Comparison of ENCODE assay signal across 8 cellular contexts in genomic region chr3:50242778-50243551, GRCh38. TPM values are rescaled to one million over a fixed set of nuclear protein-coding genes. Genes with fewer than 3 reads are reported as not detected.
DNase-seq lines count a peak whose midpoint lies in the region; ATAC-seq, FAIRE-seq and TF ChIP-seq lines count a peak whose summit lies in the region.

No MANE protein-coding gene starts in this region.

- H3K36me3 ChIP-seq in kidney (ENCODE audit: control insufficient read depth in 1 of 2, insufficient read depth in 2 of 2, low read length in 2 of 2) = peaks cover 2 to 3% of the 10 kb centered on the region in 2 donors

- H3K27ac ChIP-seq in CD4-positive, alpha-beta T cell (ENCODE audit: low read depth, low read length) = peak overlapping the region; percentile 80
- peak overlapping the region; percentile 66 to 83 for H3K27ac ChIP-seq in kidney (ENCODE audit: low read depth in 2 of 2, low read length in 2 of 2)

- no peak overlapping the region for H3K4me3 ChIP-seq in kidney (ENCODE audit: low read length in 2 of 2)

- H3K4me3 Mint-ChIP-seq in CD4-positive, alpha-beta T cell = peak overlapping the region; percentile 82
- peak overlapping the region in 4 of 5 experiments; percentile 30 to 62 (median 47) for H3K4me3 Mint-ChIP-seq in brain
- peak overlapping the region; percentile 83 to 85 for H3K4me3 Mint-ChIP-seq in stimulated activated naive B cell treated with anti-CD40 and anti-IgM and Interleukin-4, amounts not matched to agents 10 μg/mL and 1 μg/mL and 100 μg/mL, for 72 hours

- no peak for TF ChIP-seq CTCF in CD4-positive, alpha-beta T cell (IDR thresholded peaks at IDR 0.05)
- TF ChIP-seq CTCF in brain (conservative IDR thresholded peaks at IDR 0.05) (no peak), kidney (IDR thresholded peaks at IDR 0.05; ENCODE audit: borderline replicate concordance, extremely low read depth, insufficient read depth) (peak; percentile 1)

- H3K9me3 Mint-ChIP-seq in CD4-positive, alpha-beta T cell = no peaks in the 10 kb centered on the region
- H3K9me3 Mint-ChIP-seq in brain = no peaks in the 10 kb centered on the region
- H3K9me3 Mint-ChIP-seq in stimulated activated naive B cell treated with anti-CD40 and anti-IgM and Interleukin-4, amounts not matched to agents 10 μg/mL and 1 μg/mL and 100 μg/mL, for 72 hours = no peaks in the 10 kb centered on the region

- H3K27ac Mint-ChIP-seq in CD4-positive, alpha-beta T cell = peak overlapping the region; percentile 92
- H3K27ac Mint-ChIP-seq in brain = peak overlapping the region; percentile 83 to 99 (median 96)
- H3K27ac Mint-ChIP-seq in stimulated activated naive B cell treated with anti-CD40 and anti-IgM and Interleukin-4, amounts not matched to agents 10 μg/mL and 1 μg/mL and 100 μg/mL, for 72 hours = peak overlapping the region; percentile 97

- no peak for FAIRE-seq in kidney (lab: Jason Lieb, UNC)

- POLR2A ChIA-PET in CD4-positive, alpha-beta T cell (lab: Charles Lee) = interaction anchor here (0.8 to 7.4 kb wide), 2 partner anchors 9 to 15 kb away, joined by 3 to 55 read pairs; no protein-coding TSS in a partner anchor

- H3K27me3 ChIP-seq in CD4-positive, alpha-beta T cell (ENCODE audit: control insufficient read depth, insufficient read depth, low read length) = no peaks in the 10 kb centered on the region

- CTCF ChIA-PET in CD4-positive, alpha-beta T cell (lab: Charles Lee) = interaction anchor here (1.5 to 5.9 kb wide), 3 partner anchors 14 to 48 kb away, joined by 4 to 53 read pairs (median 24); no protein-coding TSS in a partner anchor

- DNase-seq in CD4-positive, alpha-beta T cell = peak in 1 of 10 experiments; percentile 10
- DNase-seq in OCI-M1 (lab: John Stamatoyannopoulos, UW) (peak; percentile 85), kidney (peak; percentile 89), activated gamma-delta T cell treated with Interleukin-2 at 50 U/mL for 16 hours (no peak)
- DNase-seq in stimulated activated naive B cell treated with anti-CD40 and anti-IgM and Interleukin-4, amounts not matched to agents 10 μg/mL and 1 μg/mL and 100 μg/mL, for 72 hours = peak; percentile 55

- H3K36me3 Mint-ChIP-seq in CD4-positive, alpha-beta T cell (ENCODE audit: low read depth) = peaks cover 43% of the 10 kb centered on the region
- no peaks in the 10 kb centered on the region for H3K36me3 Mint-ChIP-seq in brain
- peaks cover 24 to 39% of the 10 kb centered on the region in 2 donors for H3K36me3 Mint-ChIP-seq in stimulated activated naive B cell treated with anti-CD40 and anti-IgM and Interleukin-4, amounts not matched to agents 10 μg/mL and 1 μg/mL and 100 μg/mL, for 72 hours

- H3K27me3 Mint-ChIP-seq in CD4-positive, alpha-beta T cell = no peaks in the 10 kb centered on the region
- no peaks in the 10 kb centered on the region for H3K27me3 Mint-ChIP-seq in brain
- H3K27me3 Mint-ChIP-seq in stimulated activated naive B cell treated with anti-CD40 and anti-IgM and Interleukin-4, amounts not matched to agents 10 μg/mL and 1 μg/mL and 100 μg/mL, for 72 hours = no peaks in the 10 kb centered on the region

- peaks cover 45 to 85% of the 10 kb centered on the region in 2 donors for H3K4me1 ChIP-seq in kidney (ENCODE audit: control insufficient read depth in 1 of 2, insufficient read depth in 1 of 2, low read depth in 1 of 2, low read length in 2 of 2)

- H3K4me1 Mint-ChIP-seq in CD4-positive, alpha-beta T cell (ENCODE audit: low read depth) = peaks cover 83% of the 10 kb centered on the region
- H3K4me1 Mint-ChIP-seq in brain = peaks cover 96% of the 10 kb centered on the region
- H3K4me1 Mint-ChIP-seq in stimulated activated naive B cell treated with anti-CD40 and anti-IgM and Interleukin-4, amounts not matched to agents 10 μg/mL and 1 μg/mL and 100 μg/mL, for 72 hours = peaks cover 63 to 98% of the 10 kb centered on the region in 2 donors

- peak overlapping the region in 1 of 2 donors; percentile 36 for H3K9ac ChIP-seq in kidney (ENCODE audit: low read length in 2 of 2)

- no peak for ATAC-seq in CD4-positive, alpha-beta T cell (ENCODE audit: poor library complexity)
- ATAC-seq in stimulated activated naive B cell treated with anti-CD40 and anti-IgM and Interleukin-4, amounts not matched to agents 10 μg/mL and 1 μg/mL and 100 μg/mL, for 72 hours (replicated peaks) = peak; percentile 39 to 47
- ATAC-seq in HG03469 (IDR thresholded peaks at IDR 0.05; ENCODE audit: unreplicated experiment) (no peak), GM19455 (IDR thresholded peaks at IDR 0.05; ENCODE audit: unreplicated experiment) (no peak)

- no peaks in the 10 kb centered on the region for H3K9me3 ChIP-seq in CD4-positive, alpha-beta T cell (ENCODE audit: control insufficient read depth, low read length)
- H3K9me3 ChIP-seq in kidney (ENCODE audit: control insufficient read depth in 1 of 2, low read length in 2 of 2) = no peaks in the 10 kb centered on the region

- intact Hi-C loops in CD4-positive, alpha-beta T cell (cut with DNase I, micrococcal nuclease) = no loop called here
- intact Hi-C loops in kidney (cut with DNase I) = no loop called here

RNA-seq across cellular contexts. Expression of gene GNAI2, which starts 7.0 kb away (rescaled TPM):
- 100 to 1,000 TPM; 204 to 217 TPM for total RNA-seq in CD4-positive, alpha-beta T cell
- 348 TPM for polyA plus RNA-seq in brain (ENCODE audit: insufficient read depth, low read depth, low replicate concordance)
- 245 TPM for total RNA-seq in kidney
- polyA plus RNA-seq in kidney (ENCODE audit: insufficient read depth, low read depth, low replicate concordance) = 141 TPM

RNA-seq across cellular contexts. Expression of gene SEMA3B, which starts 26.0 kb away (rescaled TPM):
- 1 to 10 TPM; 1.9 to 2.0 TPM for total RNA-seq in CD4-positive, alpha-beta T cell
- 60.5 TPM for polyA plus RNA-seq in brain (ENCODE audit: insufficient read depth, low read depth, low replicate concordance)
- 96.1 TPM for total RNA-seq in kidney
- 99.9 TPM for polyA plus RNA-seq in kidney (ENCODE audit: insufficient read depth, low read depth, low replicate concordance)

RNA-seq across cellular contexts. Expression of gene LSMEM2, which starts 35.9 kb away (rescaled TPM):
- under 1 TPM in 1 of 2 experiments, not detected in 1; 0.22 TPM for total RNA-seq in CD4-positive, alpha-beta T cell
- polyA plus RNA-seq in brain (ENCODE audit: insufficient read depth, low read depth, low replicate concordance) (0.51 TPM), kidney (ENCODE audit: insufficient read depth, low read depth, low replicate concordance) (0.62 TPM)
- 0.22 TPM for total RNA-seq in kidney

RNA-seq across cellular contexts. Expression of gene SLC38A3, which starts 37.9 kb away (rescaled TPM):
- total RNA-seq in CD4-positive, alpha-beta T cell = 1 to 10 TPM; 1.0 to 1.1 TPM
- 18.3 TPM for polyA plus RNA-seq in brain (ENCODE audit: insufficient read depth, low read depth, low replicate concordance)
- 1.6 TPM for total RNA-seq in kidney
- 4.2 TPM for polyA plus RNA-seq in kidney (ENCODE audit: insufficient read depth, low read depth, low replicate concordance)

RNA-seq across cellular contexts. Expression of gene IFRD2, which starts 49.3 kb away (rescaled TPM):
- total RNA-seq in CD4-positive, alpha-beta T cell = 10 to 100 TPM; 30.0 to 30.4 TPM
- polyA plus RNA-seq in brain (ENCODE audit: insufficient read depth, low read depth, low replicate concordance) (16.7 TPM), kidney (ENCODE audit: insufficient read depth, low read depth, low replicate concordance) (54.1 TPM)
- total RNA-seq in kidney = 78.1 TPM

Comparison
In these comparisons a context has a peak if more than half of its experiments do, and no peak if none do; other contexts are left out.
1. ATAC-seq: peak in stimulated activated naive B cell treated with anti-CD40 and anti-IgM and Interleukin-4, amounts not matched to agents 10 μg/mL and 1 μg/mL and 100 μg/mL, for 72 hours (2 of 2); none in CD4-positive, alpha-beta T cell (single experiment), HG03469 (single experiment) and GM19455 (single experiment).
2. RNA of gene SEMA3B, which starts 26.0 kb away (total RNA-seq): 96.1 TPM in kidney (single experiment); 1.9 to 2.0 TPM in CD4-positive, alpha-beta T cell; every median in the first group is over 10 times any median in the second.
3. Peak in every context shown above with its lines, with median percentiles within 50 percentile points of each other: H3K27ac Mint-ChIP-seq and H3K4me3 Mint-ChIP-seq.